Comparison of ENCODE assay signal across 23 cellular contexts in genomic region chr13:41528021-41528420, GRCh38.
DNase-seq lines count a peak whose midpoint lies in the region; ATAC-seq, FAIRE-seq and TF ChIP-seq lines count a peak whose summit lies in the region.
"Had no signal": no experiment of that assay in that cellular context is flagged by ENCODE, and none has a peak within 500 bp of the region (broad histone marks: within the 10 kb centered on the region; RNA-seq: fewer than 3 reads in every experiment).

No MANE protein-coding gene starts in this region.

- DNase-seq in NCI-H748 (lab: John Stamatoyannopoulos, UW; ENCODE audit: unreplicated experiment) (peak; percentile 38), NCI-H748 treated with DMSO at 0.1 percent for 48 hours (lab: John Stamatoyannopoulos, UW) (no peak), right atrium auricular region (ENCODE audit: low spot score) (peak; percentile 54), heart right ventricle (no peak), osteocyte (ENCODE audit: extremely low spot score, unreplicated experiment) (peak; percentile 53), midbrain (lab: John Stamatoyannopoulos, UW) (no peak), trophoblast cell (no peak), GM12892 (ENCODE audit: insufficient read length) (no peak)
- DNase-seq: Caco-2; CD4-positive, CD25-positive, alpha-beta regulatory T cell; CD8-positive, alpha-beta T cell; DMS153; DND-41; H9 had no signal

- FAIRE-seq in GM12892 (lab: Jason Lieb, UNC) = no peak
- FAIRE-seq: A204.1, G401.6, GM19239 had no signal

- H3K4me3 ChIP-seq in right atrium auricular region (no peak overlapping the region), heart right ventricle (no peak overlapping the region), trophoblast cell (ENCODE audit: low read depth, low read length) (no peak overlapping the region)
- H3K4me3 ChIP-seq: BLaER1, GM23338 had no signal

- no peak overlapping the region for H3K23ac ChIP-seq in trophoblast cell (ENCODE audit: low read length)

- H3K4me1 ChIP-seq in right atrium auricular region (no peaks in the 10 kb centered on the region), heart right ventricle (no peaks in the 10 kb centered on the region), trophoblast cell (ENCODE audit: control insufficient read depth in 1 of 2, insufficient read depth in 2 of 2, low read length in 2 of 2) (no peaks in the 10 kb centered on the region)
- H3K4me1 ChIP-seq: BLaER1, Caco-2 had no signal

- H3K79me2 ChIP-seq in trophoblast cell (ENCODE audit: control insufficient read depth, insufficient read depth, low read length, poor library complexity) = no peaks in the 10 kb centered on the region

- no peak overlapping the region for H3K4me2 ChIP-seq in trophoblast cell (ENCODE audit: low read length)
- H3K4me2 ChIP-seq: BLaER1, GM23338 had no signal

- no peaks in the 10 kb centered on the region for H3K36me3 Mint-ChIP-seq in osteocyte (ENCODE audit: unreplicated experiment)
- H3K36me3 Mint-ChIP-seq: CD4-positive, CD25-positive, alpha-beta regulatory T cell; CD8-positive, alpha-beta T cell had no signal

- H3K27ac Mint-ChIP-seq in osteocyte (ENCODE audit: unreplicated experiment) = no peak overlapping the region
- H3K27ac Mint-ChIP-seq: B cell; CD4-positive, CD25-positive, alpha-beta regulatory T cell; CD8-positive, alpha-beta T cell; GM23338; H9 had no signal

- H3K4me1 Mint-ChIP-seq in osteocyte (ENCODE audit: unreplicated experiment) = no peaks in the 10 kb centered on the region
- H3K4me1 Mint-ChIP-seq: B cell had no signal

- H3K79me1 ChIP-seq in trophoblast cell (ENCODE audit: low read length) = no peaks in the 10 kb centered on the region

- H4K91ac ChIP-seq in trophoblast cell (ENCODE audit: low read depth, low read length) = no peak overlapping the region

- H4K12ac ChIP-seq in trophoblast cell (ENCODE audit: low read depth, low read length) = no peak overlapping the region

- WGBS in heart right ventricle, 2 donors = 89 to 96% methylated on average over 3 of the region's 3 CpGs
- whole genome bisulfite sequencing in trophoblast cell (ENCODE audit: extremely low coverage, insufficient coverage, insufficient read length) = no CpG with 5 or more reads among the region's 3 CpGs

- no peak overlapping the region for H4K8ac ChIP-seq in trophoblast cell (ENCODE audit: low read depth, low read length)

- no peak overlapping the region for H3K4ac ChIP-seq in trophoblast cell (ENCODE audit: low read depth, low read length)

- H3K9me3 Mint-ChIP-seq in osteocyte (ENCODE audit: unreplicated experiment) = no peaks in the 10 kb centered on the region
- H3K9me3 Mint-ChIP-seq: CD8-positive, alpha-beta T cell; GM23338; H9 had no signal

- no peak overlapping the region for H2AK5ac ChIP-seq in trophoblast cell (ENCODE audit: low read length)

- H2AFZ ChIP-seq in trophoblast cell (ENCODE audit: insufficient read depth, low read length, poor library complexity) = no peak overlapping the region
- H2AFZ ChIP-seq: GM23338 had no signal

- no peak overlapping the region for H3K4me3 Mint-ChIP-seq in osteocyte (ENCODE audit: unreplicated experiment)
- H3K4me3 Mint-ChIP-seq: B cell; CD4-positive, CD25-positive, alpha-beta regulatory T cell; CD8-positive, alpha-beta T cell; GM23338; H9 had no signal

- peaks cover 66% of the 10 kb centered on the region for H3K27me3 Mint-ChIP-seq in osteocyte (ENCODE audit: unreplicated experiment)
- H3K27me3 Mint-ChIP-seq: CD4-positive, CD25-positive, alpha-beta regulatory T cell had no signal

- intact Hi-C loops in heart right ventricle (cut with DNase I) = no loop called here

- H3K36me3 ChIP-seq in right atrium auricular region (no peaks in the 10 kb centered on the region), heart right ventricle (no peaks in the 10 kb centered on the region), trophoblast cell (ENCODE audit: control insufficient read depth in 1 of 2, insufficient read depth in 2 of 2, low read length in 2 of 2) (no peaks in the 10 kb centered on the region)
- H3K36me3 ChIP-seq: BLaER1 had no signal

- no peak overlapping the region for H2BK5ac ChIP-seq in trophoblast cell (ENCODE audit: low read depth, low read length, poor library complexity)

- TF ChIP-seq CTCF in right atrium auricular region (IDR thresholded peaks at IDR 0.05) (no peak), heart right ventricle (IDR thresholded peaks at IDR 0.05) (no peak), osteocyte (IDR thresholded peaks at IDR 0.05) (no peak)

- no peak overlapping the region for H2BK12ac ChIP-seq in trophoblast cell (ENCODE audit: low read length)

- no peak overlapping the region for H2BK120ac ChIP-seq in trophoblast cell (ENCODE audit: insufficient read depth, low read length, poor library complexity)

- H3K27ac ChIP-seq in right atrium auricular region (no peak overlapping the region), heart right ventricle (no peak overlapping the region), trophoblast cell (ENCODE audit: low read depth, low read length) (no peak overlapping the region)
- H3K27ac ChIP-seq: 22Rv1, BLaER1, C4-2B had no signal

- no peak for ATAC-seq in heart right ventricle
- ATAC-seq: CD8-positive, alpha-beta T cell; GM23338; HCT116 had no signal

- H3K27me3 ChIP-seq in right atrium auricular region (no peaks in the 10 kb centered on the region), heart right ventricle (no peaks in the 10 kb centered on the region), trophoblast cell (ENCODE audit: insufficient read depth, low read length) (no peaks in the 10 kb centered on the region)
- H3K27me3 ChIP-seq: BLaER1 had no signal

- H3K14ac ChIP-seq in trophoblast cell (ENCODE audit: low read length) = no peak overlapping the region

- no peak overlapping the region for H3K9ac ChIP-seq in trophoblast cell (ENCODE audit: low read length)
- H3K9ac ChIP-seq: BLaER1 had no signal

- H3K18ac ChIP-seq in trophoblast cell (ENCODE audit: low read length) = no peak overlapping the region

- H3K9me3 ChIP-seq in right atrium auricular region = no peaks in the 10 kb centered on the region
- H3K9me3 ChIP-seq in heart right ventricle = no peaks in the 10 kb centered on the region
- no peaks in the 10 kb centered on the region for H3K9me3 ChIP-seq in trophoblast cell (ENCODE audit: insufficient read depth, low read depth, low read length)
- H3K9me3 ChIP-seq: Caco-2 had no signal

- TF ChIP-seq POLR2A in GM12892 (IDR thresholded peaks at IDR 0.05; ENCODE audit: low read depth, low read length) = no peak

Comparison
In these comparisons a context has a peak if more than half of its experiments do, and no peak if none do; other contexts are left out.
1. DNase-seq: peak in NCI-H748 (single experiment), right atrium auricular region (single experiment) and osteocyte (single experiment); none in NCI-H748 treated with DMSO at 0.1 percent for 48 hours (single experiment), heart right ventricle (0 of 2), midbrain (single experiment), trophoblast cell (0 of 2) and GM12892 (single experiment).